1 cellular context compared by ENCODE assay signal in genomic region chr19:45403781-45404556, GRCh38.
A peak's percentile ranks its signal among the peaks of the same experiment; 100 is the strongest.
TF ChIP-seq lines count a peak whose summit lies in the region.

No MANE protein-coding gene starts in this region.

TF ChIP-seq in K562, 482 proteins besides CTCF, POLR2A, EP300 and RAD21 (continued from another document and continues in another):
- no peak for TF ChIP-seq ZNF407 (IDR thresholded peaks at IDR 0.05; ENCODE audit: low read depth)
- no peak; the same call in 1 of the 2 replicates for TF ChIP-seq ZNF740 (CRISPR knock-in tag; IDR thresholded peaks at IDR 0.05)
- TF ChIP-seq ZNF740 (tag; IDR thresholded peaks at IDR 0.05), result no peak
- no peak for TF ChIP-seq CREB1 (IDR thresholded peaks at IDR 0.05)
- TF ChIP-seq CREB1 (CRISPR knock-in tag; IDR thresholded peaks at IDR 0.05), result no peak
- TF ChIP-seq TRIM28 (IDR thresholded peaks at IDR 0.05), result no peak
- no peak for TF ChIP-seq ZNF77 (CRISPR knock-in tag; IDR thresholded peaks at IDR 0.05)
- no peak for TF ChIP-seq CBX5 (IDR thresholded peaks at IDR 0.05; ENCODE audit: borderline replicate concordance, low read depth)
- no peak for TF ChIP-seq ZNF444 (CRISPR knock-in tag; IDR thresholded peaks at IDR 0.05)
- TF ChIP-seq ZC3H11A (IDR thresholded peaks at IDR 0.05; ENCODE audit: low read depth, low read length), result no peak
- TF ChIP-seq CHCHD3 (CRISPR knock-in tag; IDR thresholded peaks at IDR 0.05), result no peak
- no peak for TF ChIP-seq ZNF274 (IDR thresholded peaks at IDR 0.05; ENCODE audit: borderline replicate concordance, low read depth, low read length)
- TF ChIP-seq POU5F1 (IDR thresholded peaks at IDR 0.05; ENCODE audit: borderline replicate concordance, low read depth, low read length, partially characterized antibody), result no peak
- peak in 1 of 2 experiments; percentile 79; a peak in 1 of 4 replicates for TF ChIP-seq SRF (CRISPR knock-in tag; IDR thresholded peaks at IDR 0.05)
- no peak for TF ChIP-seq ZNF133 (CRISPR knock-in tag; IDR thresholded peaks at IDR 0.05)
- TF ChIP-seq ZNF764 (CRISPR knock-in tag; IDR thresholded peaks at IDR 0.05; ENCODE audit: low read depth), result 0 out of 2 replicates have a peak, but pooled peaks have one; percentile 50
- no peak for TF ChIP-seq NR2F6 (CRISPR knock-in tag; IDR thresholded peaks at IDR 0.05)
- no peak for TF ChIP-seq ZBTB5 (IDR thresholded peaks at IDR 0.05)
- TF ChIP-seq CREB5 (CRISPR knock-in tag; IDR thresholded peaks at IDR 0.05), result no peak
- TF ChIP-seq CEBPB (tag; IDR thresholded peaks at IDR 0.05), result 0 out of 2 replicates have a peak, but pooled peaks have one; percentile 16
- no peak for TF ChIP-seq BACH1 (tag; IDR thresholded peaks at IDR 0.05)
- TF ChIP-seq E2F6 (IDR thresholded peaks at IDR 0.05; ENCODE audit: borderline replicate concordance in 1 of 2, extremely low read depth in 1 of 2, insufficient read depth in 1 of 2, insufficient read length in 1 of 2, low read depth in 1 of 2, low read length in 1 of 2, poor library complexity in 1 of 2, severe bottlenecking in 1 of 2), result peak in 1 of 2 experiments; percentile 24
- TF ChIP-seq HDAC6 (IDR thresholded peaks at IDR 0.05; ENCODE audit: low read depth, low read length), result no peak
- TF ChIP-seq ZNF589 (CRISPR knock-in tag; IDR thresholded peaks at IDR 0.05; ENCODE audit: low read depth), result no peak
- TF ChIP-seq KLF1 (tag; IDR thresholded peaks at IDR 0.05), result no peak
- TF ChIP-seq SRSF7 (optimal IDR thresholded peaks at IDR 0.05; ENCODE audit: low read depth, low read length), result no peak
- TF ChIP-seq THRB (CRISPR knock-in tag; conservative IDR thresholded peaks at IDR 0.05), result no peak
- no peak for TF ChIP-seq CBFA2T2 (conservative IDR thresholded peaks at IDR 0.05)
- TF ChIP-seq ARID2 (IDR thresholded peaks at IDR 0.05), result no peak
- TF ChIP-seq ZNF436 (CRISPR knock-in tag; IDR thresholded peaks at IDR 0.05), result no peak
- no peak for TF ChIP-seq HDGF (IDR thresholded peaks at IDR 0.05)
- no peak for TF ChIP-seq HMGXB4 (CRISPR knock-in tag; IDR thresholded peaks at IDR 0.05)
- no peak for TF ChIP-seq RBBP5 (IDR thresholded peaks at IDR 0.05; ENCODE audit: borderline replicate concordance, insufficient read depth, low read length, poor library complexity, severe bottlenecking)
- no peak for TF ChIP-seq STAT6 (CRISPR knock-in tag; IDR thresholded peaks at IDR 0.05)
- TF ChIP-seq ZNF696 (CRISPR knock-in tag; conservative IDR thresholded peaks at IDR 0.05), result no peak
- no peak for TF ChIP-seq MEF2A (IDR thresholded peaks at IDR 0.05; ENCODE audit: control insufficient read depth, low read depth, low read length)
- TF ChIP-seq RBM17 (IDR thresholded peaks at IDR 0.05; ENCODE audit: borderline replicate concordance, low read depth, low read length), result no peak
- TF ChIP-seq FOXJ2 (tag; IDR thresholded peaks at IDR 0.05), result no peak
- no peak for TF ChIP-seq ZNF699 (CRISPR knock-in tag; IDR thresholded peaks at IDR 0.05; ENCODE audit: insufficient replicate concordance)
- TF ChIP-seq GABPB2 (CRISPR knock-in tag; conservative IDR thresholded peaks at IDR 0.05), result no peak
- no peak for TF ChIP-seq ZFP30 (CRISPR knock-in tag; IDR thresholded peaks at IDR 0.05; ENCODE audit: borderline replicate concordance)
- no peak for TF ChIP-seq THAP7 (CRISPR knock-in tag; IDR thresholded peaks at IDR 0.05)
- TF ChIP-seq CSDE1 (IDR thresholded peaks at IDR 0.05), result no peak
